9 cellular contexts compared by ENCODE assay signal in genomic region chr10:73886625-73887024, GRCh38. TPM values are rescaled to one million over a fixed set of nuclear protein-coding genes. Genes with fewer than 3 reads are reported as not detected.
DNase-seq lines count a peak whose midpoint lies in the region; ATAC-seq and TF ChIP-seq lines count a peak whose summit lies in the region.
"Had no signal": no experiment of that assay in that cellular context is flagged by ENCODE, and none has a peak within 500 bp of the region (broad histone marks: within the 10 kb centered on the region; RNA-seq: fewer than 3 reads in every experiment).

No MANE protein-coding gene starts in this region.

- no peak overlapping the region for H3K9ac ChIP-seq in duodenal mucosa (ENCODE audit: low read depth in 1 of 2, low read length in 2 of 2)

- no peak for TF ChIP-seq CTCF in heart left ventricle (IDR thresholded peaks at IDR 0.05)
- no peak for TF ChIP-seq CTCF in vagina (IDR thresholded peaks at IDR 0.05)

- H3K9me3 ChIP-seq in heart left ventricle: no peaks in the 10 kb centered on the region
- H3K9me3 ChIP-seq in duodenal mucosa (ENCODE audit: control insufficient read depth in 1 of 2, low read length in 2 of 2): no peaks in the 10 kb centered on the region
- no peaks in the 10 kb centered on the region for H3K9me3 ChIP-seq in neuron (ENCODE audit: low read length)
- no peaks in the 10 kb centered on the region for H3K9me3 ChIP-seq in vagina

- H3K36me3 ChIP-seq in heart left ventricle: no peaks in the 10 kb centered on the region
- no peaks in the 10 kb centered on the region for H3K36me3 ChIP-seq in duodenal mucosa (ENCODE audit: control insufficient read depth in 1 of 2, insufficient read depth in 2 of 2, low read length in 2 of 2)
- H3K36me3 ChIP-seq in neuron (ENCODE audit: insufficient read depth, low read length): no peaks in the 10 kb centered on the region
- no peaks in the 10 kb centered on the region for H3K36me3 ChIP-seq in vagina

- no peaks in the 10 kb centered on the region for H3K27me3 ChIP-seq in heart left ventricle
- no peaks in the 10 kb centered on the region for H3K27me3 ChIP-seq in duodenal mucosa (ENCODE audit: control insufficient read depth in 1 of 2, insufficient read depth in 2 of 2, low read length in 2 of 2)
- H3K27me3 ChIP-seq in neuron (ENCODE audit: insufficient read depth, low read length): no peaks in the 10 kb centered on the region
- no peaks in the 10 kb centered on the region for H3K27me3 ChIP-seq in vagina

- ATAC-seq in heart left ventricle: peak in 1 of 4 donors; percentile 6
- no peak for ATAC-seq in HG02588 (IDR thresholded peaks at IDR 0.05; ENCODE audit: unreplicated experiment)

- TF ChIP-seq POLR2A in heart left ventricle (IDR thresholded peaks at IDR 0.05): no peak
- no peak for TF ChIP-seq POLR2A in vagina (IDR thresholded peaks at IDR 0.05)

- intact Hi-C loops in heart left ventricle (cut with DNase I): loop anchor here in 9 of 10 donors (1.0 to 10.0 kb wide), 11 partner anchors 22 to 348 kb away; partner anchors contain the start of gene VCL (in 1 of the 9)
- intact Hi-C loops in cardiac septum (cut with DNase I): loop anchor here (1.0 to 5.0 kb wide), 5 partner anchors 20 to 194 kb away; partner anchors contain the start of gene VCL
- intact Hi-C loops in vagina (cut with DNase I): loop anchor here (5.0 kb wide), 1 partner anchor 51 kb away; no protein-coding TSS in a partner anchor

- WGBS in heart left ventricle, 4 donors: 14 to 50% (median 27%) methylated on average over 1 of the region's 1 CpG

- H3K4me1 ChIP-seq in heart left ventricle: peaks cover 20 to 35% (median 31%) of the 10 kb centered on the region in 12 donors
- peaks cover 30 to 31% of the 10 kb centered on the region in 2 donors for H3K4me1 ChIP-seq in duodenal mucosa (ENCODE audit: control insufficient read depth in 1 of 2, insufficient read depth in 2 of 2, low read length in 2 of 2)
- peaks cover 8% of the 10 kb centered on the region for H3K4me1 ChIP-seq in neuron (ENCODE audit: insufficient read depth, low read length)
- peaks cover 34% of the 10 kb centered on the region for H3K4me1 ChIP-seq in vagina

- H2AFZ ChIP-seq in neuron (ENCODE audit: low read depth, low read length): peak overlapping the region; percentile 41

- DNase-seq in heart left ventricle: no peak
- no peak for DNase-seq in cardiac septum (ENCODE audit: low spot score)
- DNase-seq in vagina (ENCODE audit: extremely low spot score in 2 of 2): no peak
- no peak for DNase-seq in NOMO-1 treated with dmso at 0.1 percent for 144 hours (lab: John Stamatoyannopoulos, UW; ENCODE audit: unreplicated experiment)
- no peak for DNase-seq in HUDEP-2 (lab: John Stamatoyannopoulos, UW; ENCODE audit: unreplicated experiment in 76 of 76)
- DNase-seq: NCI-H2029 treated with DMSO at 0.1 percent for 48 hours had no signal

- H3K4me3 ChIP-seq in heart left ventricle: peak overlapping the region in 1 of 12 donors; percentile 12
- H3K4me3 ChIP-seq in duodenal mucosa (ENCODE audit: low read depth in 1 of 2, low read length in 2 of 2): no peak overlapping the region
- no peak overlapping the region for H3K4me3 ChIP-seq in neuron (ENCODE audit: low read length)
- H3K4me3 ChIP-seq in vagina: no peak overlapping the region

- peak overlapping the region; percentile 49 to 91 (median 86) for H3K27ac ChIP-seq in heart left ventricle
- H3K27ac ChIP-seq in duodenal mucosa (ENCODE audit: low read depth, low read length): peak overlapping the region; percentile 36
- H3K27ac ChIP-seq in vagina: peak overlapping the region; percentile 85

RNA-seq across cellular contexts. Expression of gene CAMK2G, which starts 12.3 kb away (rescaled TPM):
- total RNA-seq in heart left ventricle: 10 to 100 TPM; 10.4 to 18.6 (median 14.7) TPM
- polyA plus RNA-seq in heart left ventricle: 10 to 100 TPM in 1 of 2 donors, 1 to 10 TPM in 1; 8.0 to 11.3 TPM
- 12.7 TPM for total RNA-seq in cardiac septum
- total RNA-seq in vagina: 48.9 TPM

RNA-seq across cellular contexts. Expression of gene PLAU, which starts 24.3 kb away (rescaled TPM):
- total RNA-seq in heart left ventricle (10 to 100 TPM in 5 of 9 donors, 1 to 10 TPM in 4; 7.8 to 68.1 (median 10.3) TPM), cardiac septum (15.3 TPM), vagina (18.2 TPM)
- 10 to 100 TPM in 1 of 2 donors, 1 to 10 TPM in 1; 3.3 to 11.8 TPM for polyA plus RNA-seq in heart left ventricle

Comparison
In these comparisons a context has a peak if more than half of its experiments do, and no peak if none do; other contexts are left out.
1. H3K27ac ChIP-seq: peak in every context shown above with its lines; median percentile 86 in heart left ventricle; 85 in vagina; 36 in duodenal mucosa.